ENCODE assay signal across 8 cellular contexts in genomic region chr19:4343056-4343844, GRCh38. TPM values are rescaled to one million over a fixed set of nuclear protein-coding genes. Genes with fewer than 3 reads are reported as not detected.
DNase-seq lines count a peak whose midpoint lies in the region; ATAC-seq and TF ChIP-seq lines count a peak whose summit lies in the region.

MPND (plus strand) TSS chr19:4343562; CDS start chr19:4343594, 32 bp downstream.

- peak within 1 kb of the TSS; percentile 79 to 98 (median 94) for H3K27ac ChIP-seq in heart right ventricle

- WGBS in heart right ventricle, 2 donors = 0 to 1% methylated on average over 64 to 79 of the region's 80 CpGs

- H3K36me3 Mint-ChIP-seq in T-cell (peaks cover 6% of the 10 kb centered on the region), progenitor cell of endocrine pancreas (ENCODE audit: insufficient read depth) (peaks cover 13% of the 10 kb centered on the region)

- CTCF ChIA-PET in GM10248 (lab: Yijun Ruan, JAX) = interaction anchor here (0.7 to 5.0 kb wide), 18 partner anchors 10 to 203 kb away, joined by 3 to 57 read pairs (median 4); partner anchors contain the start of genes CHAF1A and SH3GL1
- CTCF ChIA-PET in T-cell (lab: Charles Lee) = interaction anchor here (0.6 to 2.8 kb wide), 21 partner anchors 9 to 788 kb away, joined by 3 to 39 read pairs (median 4); partner anchors contain the start of genes CHAF1A (in 1 of the 2), HDGFL2 (in 1 of the 2), PIAS4 (in 1 of the 2) and SH3GL1 (in 1 of the 2)

- H3K27me3 ChIP-seq in adipocyte (replicated peaks; ENCODE audit: control insufficient read depth, insufficient read depth, low read length) (no peaks in the 10 kb centered on the region), heart right ventricle (no peaks in the 10 kb centered on the region)

- POLR2A ChIA-PET in GM10248 (lab: Yijun Ruan, JAX) = interaction anchor here (0.5 to 2.0 kb wide), 13 partner anchors 10 to 1867 kb away, joined by 3 to 9 read pairs (median 3); partner anchors contain the start of genes CHAF1A, GADD45B and YJU2
- POLR2A ChIA-PET in T-cell (lab: Charles Lee) = interaction anchor here in 1 of 2 donors (0.5 to 1.7 kb wide), 9 partner anchors 9 to 274 kb away, joined by 3 to 13 read pairs (median 3); partner anchors contain the start of genes TMIGD2 and YJU2

- H3K4me3 Mint-ChIP-seq in T-cell = peak within 1 kb of the TSS; percentile 84 to 90 (median 89)
- peak within 1 kb of the TSS; percentile 89 for H3K4me3 Mint-ChIP-seq in progenitor cell of endocrine pancreas (ENCODE audit: low read depth)

- TF ChIP-seq CTCF in GM10248 (IDR thresholded peaks at IDR 0.05; ENCODE audit: control extremely low read depth, extremely low read depth, low read depth, missing control alignments) (peak; percentile 6), HFF-Myc (IDR thresholded peaks at IDR 0.05; ENCODE audit: low read depth, low read length, missing control alignments) (peak; percentile 20), heart right ventricle (IDR thresholded peaks at IDR 0.05) (peak in 6 of 9 donors; percentile 17 to 51 (median 43)), progenitor cell of endocrine pancreas (IDR thresholded peaks at IDR 0.05; ENCODE audit: unreplicated experiment) (peak; percentile 42)

- DNase-seq in GM10248 (ENCODE audit: extremely low spot score) (peak; percentile 92), HFF-Myc (ENCODE audit: extremely low read depth, low read depth) (no peak), NCI-H1048 (lab: John Stamatoyannopoulos, UW) (peak; percentile 78), T-cell (peak; percentile 82 to 95 (median 90)), adipocyte (ENCODE audit: low read depth) (peak; percentile 96), heart right ventricle (peak; percentile 94 to 96), progenitor cell of endocrine pancreas (ENCODE audit: low spot score, unreplicated experiment) (peak; percentile 87), ureter (ENCODE audit: low spot score) (peak; percentile 94)

- H3K27ac Mint-ChIP-seq in T-cell = peak within 1 kb of the TSS; percentile 84 to 94
- peak within 1 kb of the TSS; percentile 99 for H3K27ac Mint-ChIP-seq in progenitor cell of endocrine pancreas

- H3K9me3 Mint-ChIP-seq in T-cell (no peaks in the 10 kb centered on the region), progenitor cell of endocrine pancreas (ENCODE audit: low read depth) (no peaks in the 10 kb centered on the region)

- H3K36me3 ChIP-seq in adipocyte (ENCODE audit: control insufficient read depth, insufficient read depth, low read length, severe bottlenecking) (no peaks in the 10 kb centered on the region), heart right ventricle (peaks cover 0 to 25% (median 4%) of the 10 kb centered on the region in 9 donors)

- H3K4me1 Mint-ChIP-seq in T-cell = peaks cover 25 to 36% (median 35%) of the 10 kb centered on the region in 3 donors
- peaks cover 11% of the 10 kb centered on the region for H3K4me1 Mint-ChIP-seq in progenitor cell of endocrine pancreas (ENCODE audit: low read depth)

- H3K4me3 ChIP-seq in HFF-Myc (replicated peaks; ENCODE audit: low read depth, low read length) = peak within 1 kb of the TSS; percentile 50
- H3K4me3 ChIP-seq in adipocyte (ENCODE audit: low read length) = peak within 1 kb of the TSS; percentile 97
- peak within 1 kb of the TSS; percentile 36 to 89 (median 74) for H3K4me3 ChIP-seq in heart right ventricle

- no peaks in the 10 kb centered on the region for H3K27me3 Mint-ChIP-seq in T-cell
- H3K27me3 Mint-ChIP-seq in progenitor cell of endocrine pancreas = no peaks in the 10 kb centered on the region

- H3K4me1 ChIP-seq in adipocyte (ENCODE audit: control insufficient read depth, insufficient read depth, low read length) (peaks cover 11% of the 10 kb centered on the region), heart right ventricle (peaks cover 3 to 25% (median 21%) of the 10 kb centered on the region in 9 donors)

- ATAC-seq in T-cell (replicated peaks in 1 of 4) (peak; percentile 76 to 84 (median 80)), heart right ventricle (peak; percentile 87 to 94 (median 92))

- intact Hi-C loops in heart right ventricle (cut with DNase I) = loop anchor here in 5 of 10 donors (2.0 to 5.0 kb wide), 3 partner anchors 58 to 96 kb away; partner anchors contain the start of genes SH3GL1 (in 5 of the 5), CHAF1A (in 1 of the 5) and YJU2 (in 1 of the 5)

- peak within 1 kb of the TSS; percentile 87 for H3K9ac ChIP-seq in adipocyte (ENCODE audit: low read length)

- H3K9me3 ChIP-seq in adipocyte (ENCODE audit: control insufficient read depth, low read length) (no peaks in the 10 kb centered on the region), heart right ventricle (no peaks in the 10 kb centered on the region)

RNA-seq across cellular contexts. Expression of gene MPND, which starts in this region (rescaled TPM):
- total RNA-seq in T-cell (10 to 100 TPM; 10.7 to 27.3 (median 22.6) TPM), heart right ventricle (10 to 100 TPM; 18.7 to 26.6 (median 20.9) TPM), progenitor cell of endocrine pancreas (62.2 and 64.2 TPM in 2 replicates), ureter (30.6 TPM)
- 10 to 100 TPM; 15.2 to 25.2 TPM for polyA plus RNA-seq in heart right ventricle
